In genomic region chr1:113370868-113371267, GRCh38 we compare ENCODE assay signal across 6 cellular contexts.
"Had no signal": no experiment of that assay in that cellular context is flagged by ENCODE, and none has a peak within 500 bp of the region (broad histone marks: within the 10 kb centered on the region; RNA-seq: fewer than 3 reads in every experiment).

No MANE protein-coding gene starts in this region.

- FAIRE-seq: HTR-8/SVneo had no signal

- H3K4me3 Mint-ChIP-seq: IgD-negative memory B cell had no signal

- H3K36me3 Mint-ChIP-seq: IgD-negative memory B cell had no signal

- DNase-seq: IMR-90, KBM-7, KG1 had no signal

- H3K27ac ChIP-seq: HL-60 had no signal

- H3K27ac Mint-ChIP-seq: IgD-negative memory B cell had no signal
